8 cellular contexts compared by ENCODE assay signal in genomic region chr1:153922076-153922837, GRCh38. TPM values are rescaled to one million over a fixed set of nuclear protein-coding genes. Genes with fewer than 3 reads are reported as not detected.
A peak's percentile ranks its signal among the peaks of the same experiment; 100 is the strongest.
DNase-seq lines count a peak whose midpoint lies in the region; ATAC-seq lines count a peak whose summit lies in the region.

No MANE protein-coding gene starts in this region.

- intact Hi-C loops in head of caudate nucleus (cut with DNase I), result loop anchor here (2.0 to 5.0 kb wide), 2 partner anchors 25 to 100 kb away; partner anchors contain the start of gene DENND4B

- peaks cover 44% of the 10 kb centered on the region for H3K4me1 Mint-ChIP-seq in activated T-cell treated with anti-CD3 and anti-CD28 coated beads, Interleukin-2, amount 50 U/mL, for 4 hours (ENCODE audit: low read depth)

- H4K20me1 ChIP-seq in BLaER1 treated with 17β-estradiol and CSF1 and Interleukin-3, amounts not matched to agents 10 nM and 100 nM, result peaks cover 39 to 48% (median 47%) of the 10 kb centered on the region in 11 experiments

- H3K9me3 ChIP-seq in BLaER1 treated with 17β-estradiol and CSF1 and Interleukin-3, amounts not matched to agents 10 nM and 100 nM (replicated peaks in 1 of 11), result no peaks in the 10 kb centered on the region

- H3K36me3 Mint-ChIP-seq in activated T-cell treated with anti-CD3 and anti-CD28 coated beads, Interleukin-2, amount 50 U/mL, for 4 hours (ENCODE audit: insufficient read depth), result peaks cover 12% of the 10 kb centered on the region

- peak overlapping the region; percentile 12 to 94 (median 90); a peak in 21 of 22 replicates for H3K27ac ChIP-seq in BLaER1 treated with 17β-estradiol and CSF1 and Interleukin-3, amounts not matched to agents 10 nM and 100 nM

- H3K36me3 ChIP-seq in BLaER1 treated with 17β-estradiol and CSF1 and Interleukin-3, amounts not matched to agents 10 nM and 100 nM, result peaks cover 8 to 28% (median 21%) of the 10 kb centered on the region in 11 experiments; a peak in 20 of 22 replicates

- DNase-seq in NCI-H510A (lab: John Stamatoyannopoulos, UW) (peak; percentile 65), head of caudate nucleus (peak in 39 of 42 donors; percentile 12 to 77 (median 51)), pons (ENCODE audit: low spot score) (peak; percentile 30), hippocampal formation (lab: John Stamatoyannopoulos, UW) (no peak)
- DNase-seq in activated T-cell treated with anti-CD3 and anti-CD28 coated beads, Interleukin-2, amount 50 U/mL, for 4 hours, result peak; percentile 61

- H3K4me3 Mint-ChIP-seq in activated T-cell treated with anti-CD3 and anti-CD28 coated beads, Interleukin-2, amount 50 U/mL, for 4 hours, result peak overlapping the region; percentile 95

- peak overlapping the region; percentile 81 to 94 (median 92) for H3K9ac ChIP-seq in BLaER1 treated with 17β-estradiol and CSF1 and Interleukin-3, amounts not matched to agents 10 nM and 100 nM

- peak overlapping the region; percentile 61 to 87 (median 82) for H3K4me3 ChIP-seq in BLaER1 treated with 17β-estradiol and CSF1 and Interleukin-3, amounts not matched to agents 10 nM and 100 nM

- no peaks in the 10 kb centered on the region for H3K27me3 ChIP-seq in BLaER1 treated with 17β-estradiol and CSF1 and Interleukin-3, amounts not matched to agents 10 nM and 100 nM

- H3K4me2 ChIP-seq in BLaER1 treated with 17β-estradiol and CSF1 and Interleukin-3, amounts not matched to agents 10 nM and 100 nM, result peak overlapping the region; percentile 80 to 99 (median 94)

- H3K4me1 ChIP-seq in BLaER1 treated with 17β-estradiol and CSF1 and Interleukin-3, amounts not matched to agents 10 nM and 100 nM, result peaks cover 46 to 60% (median 49%) of the 10 kb centered on the region in 10 experiments

- no peaks in the 10 kb centered on the region for H3K27me3 Mint-ChIP-seq in activated T-cell treated with anti-CD3 and anti-CD28 coated beads, Interleukin-2, amount 50 U/mL, for 4 hours (ENCODE audit: low read depth)

- H3K9me3 Mint-ChIP-seq in activated T-cell treated with anti-CD3 and anti-CD28 coated beads, Interleukin-2, amount 50 U/mL, for 4 hours, result no peaks in the 10 kb centered on the region

- ATAC-seq in GM18517 (IDR thresholded peaks at IDR 0.05; ENCODE audit: unreplicated experiment), result peak; percentile 13
- ATAC-seq in HG02981 (IDR thresholded peaks at IDR 0.05; ENCODE audit: unreplicated experiment), result peak; percentile 23
- ATAC-seq in activated T-cell treated with anti-CD3 and anti-CD28 coated beads, Interleukin-2, amount 50 U/mL, for 4 hours, result peak; percentile 26 to 32

RNA-seq across cellular contexts. Expression of gene GATAD2B, which starts 0.5 kb away (rescaled TPM):
- 10 to 100 TPM; 57.3 to 58.3 (median 57.7) TPM for total RNA-seq in activated T-cell treated with anti-CD3 and anti-CD28 coated beads, Interleukin-2, amount 50 U/mL, for 4 hours

RNA-seq across cellular contexts. Expression of gene DENND4B, which starts 24.3 kb away (rescaled TPM):
- total RNA-seq in activated T-cell treated with anti-CD3 and anti-CD28 coated beads, Interleukin-2, amount 50 U/mL, for 4 hours, result 100 to 1,000 TPM; 110 to 117 (median 115) TPM

RNA-seq across cellular contexts. Expression of gene CRTC2, which starts 36.2 kb away (rescaled TPM):
- 10 to 100 TPM; 43.7 to 56.0 (median 51.7) TPM for total RNA-seq in activated T-cell treated with anti-CD3 and anti-CD28 coated beads, Interleukin-2, amount 50 U/mL, for 4 hours

RNA-seq across cellular contexts. Expression of gene SLC39A1, which starts 41.1 kb away (rescaled TPM):
- total RNA-seq in activated T-cell treated with anti-CD3 and anti-CD28 coated beads, Interleukin-2, amount 50 U/mL, for 4 hours, result 10 to 100 TPM; 72.6 to 79.3 (median 73.9) TPM

RNA-seq across cellular contexts. Expression of gene CREB3L4, which starts 45.4 kb away (rescaled TPM):
- 1 to 10 TPM; 4.2 to 4.3 (median 4.3) TPM for total RNA-seq in activated T-cell treated with anti-CD3 and anti-CD28 coated beads, Interleukin-2, amount 50 U/mL, for 4 hours

Comparison
In these comparisons a context has a peak if more than half of its experiments do, and no peak if none do; other contexts are left out.
1. DNase-seq: peak in NCI-H510A (single experiment), activated T-cell treated with anti-CD3 and anti-CD28 coated beads, Interleukin-2, amount 50 U/mL, for 4 hours (single experiment), head of caudate nucleus (39 of 42) and pons (single experiment); none in hippocampal formation (0 of 2).
2. Peak in every context shown above with its lines, with median percentiles within 50 percentile points of each other: ATAC-seq.